ENCODE assay signal across 26 cellular contexts in the genomic region with DNA sequence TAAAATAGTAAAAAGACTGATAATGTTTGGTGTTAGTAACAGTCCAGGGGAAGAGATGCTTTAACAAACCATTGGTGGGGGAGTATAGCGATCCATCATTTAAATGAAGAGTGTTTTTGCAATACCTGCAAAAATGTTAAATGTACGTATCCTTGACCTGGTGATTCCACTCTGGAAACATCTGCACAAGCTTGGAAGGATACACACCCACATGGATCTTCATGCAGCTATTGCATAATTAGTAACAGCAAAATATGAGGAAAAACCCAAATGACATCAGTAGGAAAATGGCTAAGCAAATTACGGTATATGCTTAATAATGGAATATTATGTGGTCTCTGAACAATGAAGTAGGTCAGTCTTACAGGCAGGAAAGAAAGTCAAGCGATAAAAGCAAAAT. TPM values are rescaled to one million over a fixed set of nuclear protein-coding genes. Genes with fewer than 3 reads are reported as not detected.
"Had no signal": no experiment of that assay in that cellular context is flagged by ENCODE, and none has a peak within 500 bp of the region (broad histone marks: within the 10 kb centered on the region; RNA-seq: fewer than 3 reads in every experiment).

No MANE protein-coding gene starts in this region.

- H3K27ac Mint-ChIP-seq: IgD-negative memory B cell had no signal

- H3K9me3 Mint-ChIP-seq: IgD-negative memory B cell had no signal

- ATAC-seq: HepG2, Panc1, PC-3 had no signal

- H3K27ac ChIP-seq: KMS-11, RWPE1 had no signal

- DNase-seq: Kasumi-1, MM.1S, NCI-H1092 treated with DMSO at 0.1 percent for 48 hours, NCI-H1436, NCI-H187, NCI-H2029, NCI-H2081 treated with DMSO at 0.1 percent for 48 hours, NCI-H2171, NCI-H226, NCI-H446, NCI-H510A, NCI-H524 treated with DMSO at 0.1 percent for 48 hours, NCI-H69, NCI-H774, PC-3, SHP77, SK-N-SH had no signal

- H3K4me3 ChIP-seq: K562 had no signal

- H3K4me3 Mint-ChIP-seq: IgD-negative memory B cell had no signal

- H3K9me3 ChIP-seq: SK-N-SH had no signal

RNA-seq across cellular contexts. Expression of a gene that starts 20.5 kb away (rescaled TPM):
- total RNA-seq: HepG2, HT1080, K562, OCI-LY7, PC-3, SK-MEL-5 had no signal
- polyA plus RNA-seq: HepG2, IgD-negative memory B cell, SK-N-SH had no signal
